In genomic region chr3:155252021-155252420, GRCh38 we compare ENCODE assay signal across 20 cellular contexts. TPM values are rescaled to one million over a fixed set of nuclear protein-coding genes. Genes with fewer than 3 reads are reported as not detected.
DNase-seq lines count a peak whose midpoint lies in the region; ATAC-seq and TF ChIP-seq lines count a peak whose summit lies in the region.
"Had no signal": no experiment of that assay in that cellular context is flagged by ENCODE, and none has a peak within 500 bp of the region (broad histone marks: within the 10 kb centered on the region; RNA-seq: fewer than 3 reads in every experiment).

No MANE protein-coding gene starts in this region.

- H4K20me1 ChIP-seq in OCI-LY7 (ENCODE audit: insufficient read depth, low read length), result no peaks in the 10 kb centered on the region

- H3K9me3 ChIP-seq in OCI-LY7 (ENCODE audit: low read length), result no peaks in the 10 kb centered on the region; the same call in 1 of the 2 replicates
- H3K9me3 ChIP-seq in effector memory CD4-positive, alpha-beta T cell (ENCODE audit: control insufficient read depth, low read length), result no peaks in the 10 kb centered on the region
- H3K9me3 ChIP-seq: HAP-1 had no signal

- TF ChIP-seq CTCF in OCI-LY7 (conservative IDR thresholded peaks at IDR 0.05; ENCODE audit: low read length), result no peak

- H3K36me3 ChIP-seq in OCI-LY7 (ENCODE audit: insufficient read depth, low read length), result no peaks in the 10 kb centered on the region
- no peaks in the 10 kb centered on the region for H3K36me3 ChIP-seq in effector memory CD4-positive, alpha-beta T cell (ENCODE audit: control insufficient read depth, insufficient read depth, low read length)
- H3K36me3 ChIP-seq: HAP-1 had no signal

- peak overlapping the region; percentile 32; the same call in 1 of the 2 replicates for H2AFZ ChIP-seq in OCI-LY7 (ENCODE audit: low read length)

- CTCF ChIA-PET in OCI-LY7 (lab: Charles Lee; ENCODE audit: unreplicated experiment), result no interaction called here

- no peak overlapping the region for H3K4me2 ChIP-seq in OCI-LY7 (ENCODE audit: low read length)

- POLR2A ChIA-PET in OCI-LY7 (lab: Charles Lee), result interaction anchor here (1.0 kb wide), 1 partner anchor 10 kb away, joined by 3 read pairs; no protein-coding TSS in a partner anchor

- DNase-seq in OCI-LY7 (ENCODE audit: low spot score) (peak; percentile 44), DMS79 treated with DMSO at 0.1 percent for 48 hours (lab: John Stamatoyannopoulos, UW) (no peak), SW 1271 (lab: John Stamatoyannopoulos, UW) (no peak), GOT3 (lab: John Stamatoyannopoulos, UW) (no peak)
- no peak for DNase-seq in effector memory CD4-positive, alpha-beta T cell
- DNase-seq: ACHN; C1 segment of cervical spinal cord; CD8-positive, alpha-beta memory T cell; NCI-H1105; NCI-H2081; NCI-H446 treated with DMSO at 0.1 percent for 48 hours; NCI-H748 treated with DMSO at 0.1 percent for 48 hours; SHP77 treated with DMSO at 0.1 percent for 48 hours; T-helper 1 cell; T1000 had no signal

- H3K9me2 ChIP-seq in OCI-LY7 (ENCODE audit: insufficient read depth, low read length), result no peaks in the 10 kb centered on the region

- no peak overlapping the region for H3K27ac ChIP-seq in OCI-LY7 (ENCODE audit: low read depth, low read length, poor library complexity, severe bottlenecking)
- no peak overlapping the region for H3K27ac ChIP-seq in effector memory CD4-positive, alpha-beta T cell (ENCODE audit: insufficient read depth, low read length, poor library complexity, severe bottlenecking)

- ATAC-seq in GM21529 (IDR thresholded peaks at IDR 0.05; ENCODE audit: unreplicated experiment) (peak; percentile 53), HG03095 (IDR thresholded peaks at IDR 0.05; ENCODE audit: unreplicated experiment) (peak; percentile 59)

- no peaks in the 10 kb centered on the region for H3K27me3 ChIP-seq in effector memory CD4-positive, alpha-beta T cell (replicated peaks; ENCODE audit: control insufficient read depth, insufficient read depth, low read length, poor library complexity, severe bottlenecking)

- H3K4me3 ChIP-seq in OCI-LY7 (ENCODE audit: low read depth, low read length, poor library complexity, severe bottlenecking), result no peak overlapping the region
- H3K4me3 ChIP-seq in effector memory CD4-positive, alpha-beta T cell (ENCODE audit: insufficient read depth, low read depth, low read length, poor library complexity, severe bottlenecking), result no peak overlapping the region
- H3K4me3 ChIP-seq: HAP-1 had no signal

- no TSS peak for BruUV-seq in OCI-LY7 (replicated peaks; lab: Mats Ljungman, UMichigan)

- intact Hi-C loops in OCI-LY7 (cut with micrococcal nuclease; ENCODE audit: unreplicated experiment), result no loop called here

- no peaks in the 10 kb centered on the region for H3K79me2 ChIP-seq in OCI-LY7 (ENCODE audit: insufficient read depth, low read depth, low read length)

- peaks cover 12% of the 10 kb centered on the region for H3K4me1 ChIP-seq in OCI-LY7 (ENCODE audit: insufficient read depth, low read length, poor library complexity, severe bottlenecking)
- no peaks in the 10 kb centered on the region for H3K4me1 ChIP-seq in effector memory CD4-positive, alpha-beta T cell (ENCODE audit: control insufficient read depth, insufficient read depth, low read length, poor library complexity, severe bottlenecking)

RNA-seq across cellular contexts. Expression of gene STRIT1, which starts 41.5 kb away (rescaled TPM):
- total RNA-seq in OCI-LY7 (2014; rRNA removed; shearing (Covaris generic)), result not detected in 2 replicates
- total RNA-seq in OCI-LY7 (2022), result not detected in 2 replicates
- total RNA-seq: CD8-positive, alpha-beta memory T cell; LHCN-M2; RPMI7951 had no signal
